ENCODE assay signal across 10 cellular contexts in genomic region chr21:38965910-38966504, GRCh38.
DNase-seq lines count a peak whose midpoint lies in the region; ATAC-seq, FAIRE-seq and TF ChIP-seq lines count a peak whose summit lies in the region.
"Had no signal": no experiment of that assay in that cellular context is flagged by ENCODE, and none has a peak within 500 bp of the region (broad histone marks: within the 10 kb centered on the region; RNA-seq: fewer than 3 reads in every experiment).

No MANE protein-coding gene starts in this region.

- TF ChIP-seq POLR2A in A549 (IDR thresholded peaks at IDR 0.05; ENCODE audit: low read length): no peak
- peak; percentile 65 to 89 for TF ChIP-seq POLR2A in HepG2 (IDR thresholded peaks at IDR 0.05; ENCODE audit: insufficient read depth in 1 of 2, low read depth in 2 of 2, low read length in 2 of 2)

- H3K9me3 Mint-ChIP-seq in stimulated activated effector memory CD8-positive, alpha-beta T cell treated with anti-CD3 and anti-CD28 coated beads, Interleukin-12 subunit alpha, Interleukin-12 subunit beta, amount 100 ng/mL, for 72 hours: no peaks in the 10 kb centered on the region
- peaks cover 14% of the 10 kb centered on the region for H3K9me3 Mint-ChIP-seq in T-helper 2 cell treated with Interferon-gamma antibody and Interleukin-4, amounts not matched to agents 5 μg/mL and 100 μg/mL, for 36 hours
- H3K9me3 Mint-ChIP-seq: activated naive CD4-positive, alpha-beta T cell treated with anti-CD3 and anti-CD28 coated beads, Interleukin-2, amount 50 U/mL, for 24 hours had no signal

- H3K4me1 Mint-ChIP-seq in stimulated activated effector memory CD8-positive, alpha-beta T cell treated with anti-CD3 and anti-CD28 coated beads, Interleukin-12 subunit alpha, Interleukin-12 subunit beta, amount 100 ng/mL, for 72 hours: no peaks in the 10 kb centered on the region
- peaks cover 12% of the 10 kb centered on the region for H3K4me1 Mint-ChIP-seq in T-helper 2 cell treated with Interferon-gamma antibody and Interleukin-4, amounts not matched to agents 5 μg/mL and 100 μg/mL, for 36 hours (ENCODE audit: low read depth)
- H3K4me1 Mint-ChIP-seq: activated naive CD4-positive, alpha-beta T cell treated with anti-CD3 and anti-CD28 coated beads, Interleukin-2, amount 50 U/mL, for 24 hours had no signal

- H3K9ac ChIP-seq in MM.1S (ENCODE audit: low read length): no peak overlapping the region
- peak overlapping the region; percentile 52 for H3K9ac ChIP-seq in HepG2 (ENCODE audit: insufficient read depth, low read depth, low read length)
- H3K9ac ChIP-seq: BLaER1 had no signal

- no peak overlapping the region for H3K4me3 Mint-ChIP-seq in stimulated activated effector memory CD8-positive, alpha-beta T cell treated with anti-CD3 and anti-CD28 coated beads, Interleukin-12 subunit alpha, Interleukin-12 subunit beta, amount 100 ng/mL, for 72 hours
- H3K4me3 Mint-ChIP-seq in T-helper 2 cell treated with Interferon-gamma antibody and Interleukin-4, amounts not matched to agents 5 μg/mL and 100 μg/mL, for 36 hours: no peak overlapping the region
- H3K4me3 Mint-ChIP-seq: activated naive CD4-positive, alpha-beta T cell treated with anti-CD3 and anti-CD28 coated beads, Interleukin-2, amount 50 U/mL, for 24 hours had no signal

- POLR2A ChIA-PET in A549 (lab: Yijun Ruan, JAX): no interaction called here
- POLR2A ChIA-PET in HepG2 (lab: Yijun Ruan, JAX): interaction anchor here (0.5 to 3.0 kb wide), 18 partner anchors 9 to 218 kb away, joined by 3 to 14 read pairs (median 4); partner anchors contain the start of gene PSMG1

- H3K4me1 ChIP-seq in A549: peaks cover 9% of the 10 kb centered on the region; the same call in 2 of the 3 replicates
- H3K4me1 ChIP-seq in MM.1S (ENCODE audit: low read length): no peaks in the 10 kb centered on the region
- H3K4me1 ChIP-seq in HepG2 (ENCODE audit: insufficient read depth, low read length): peaks cover 58% of the 10 kb centered on the region

- CTCF ChIA-PET in A549 (lab: Yijun Ruan, JAX): interaction anchor here (0.7 to 1.1 kb wide), 2 partner anchors 10 to 264 kb away, joined by 3 read pairs; no protein-coding TSS in a partner anchor
- CTCF ChIA-PET in HepG2 (lab: Yijun Ruan, JAX; ENCODE audit: low intra/inter-chr PET ratio, low total read pairs): no interaction called here

- intact Hi-C loops in HepG2 (cut with micrococcal nuclease; ENCODE audit: unreplicated experiment): loop anchor here (2.0 to 5.0 kb wide), 2 partner anchors 49 to 55 kb away; no protein-coding TSS in a partner anchor

- DNase-seq in A549 (ENCODE audit: low read depth in 1 of 2, low spot score in 1 of 2) (peak; percentile 43 to 60), MM.1S (peak; percentile 37), SK-N-DZ (ENCODE audit: low spot score) (peak; percentile 89), HepG2 (ENCODE audit: low spot score) (peak; percentile 94), NCI-H2081 treated with DMSO at 0.1 percent for 48 hours (lab: John Stamatoyannopoulos, UW) (no peak)
- no peak for DNase-seq in effector CD4-positive, alpha-beta T cell
- no peak for DNase-seq in stimulated activated effector memory CD8-positive, alpha-beta T cell treated with anti-CD3 and anti-CD28 coated beads, Interleukin-12 subunit alpha, Interleukin-12 subunit beta, amount 100 ng/mL, for 72 hours (ENCODE audit: low spot score in 2 of 2)
- no peak for DNase-seq in T-helper 2 cell treated with Interferon-gamma antibody and Interleukin-4, amounts not matched to agents 5 μg/mL and 100 μg/mL, for 36 hours (ENCODE audit: low spot score)

- H3K4me3 ChIP-seq in A549 (no peak overlapping the region), MM.1S (ENCODE audit: low read length) (peak overlapping the region; percentile 11; the same call in 1 of the 2 replicates), HepG2 (replicated peaks in 1 of 3; ENCODE audit: insufficient read depth in 1 of 3, low read depth in 2 of 3, low read length in 3 of 3) (peak overlapping the region; percentile 2 to 19 (median 14); a peak in 4 of 6 replicates)
- H3K4me3 ChIP-seq: BLaER1 had no signal

- in situ Hi-C loops in HepG2 (cut with HindIII; ENCODE audit: extremely low pct_ligation_motif_present, low pct_unique_long_range_greater_than_20kb): no loop called here

- ATAC-seq in A549 (peak; percentile 90), HepG2 (peak; percentile 97)
- no peak for ATAC-seq in stimulated activated effector memory CD8-positive, alpha-beta T cell treated with anti-CD3 and anti-CD28 coated beads, Interleukin-12 subunit alpha, Interleukin-12 subunit beta, amount 100 ng/mL, for 72 hours

- no peaks in the 10 kb centered on the region for H3K36me3 Mint-ChIP-seq in stimulated activated effector memory CD8-positive, alpha-beta T cell treated with anti-CD3 and anti-CD28 coated beads, Interleukin-12 subunit alpha, Interleukin-12 subunit beta, amount 100 ng/mL, for 72 hours
- H3K36me3 Mint-ChIP-seq in T-helper 2 cell treated with Interferon-gamma antibody and Interleukin-4, amounts not matched to agents 5 μg/mL and 100 μg/mL, for 36 hours (ENCODE audit: low read depth): peaks cover 14% of the 10 kb centered on the region
- H3K36me3 Mint-ChIP-seq: activated naive CD4-positive, alpha-beta T cell treated with anti-CD3 and anti-CD28 coated beads, Interleukin-2, amount 50 U/mL, for 24 hours had no signal

- H3K79me2 ChIP-seq in MM.1S (ENCODE audit: low read length) (no peaks in the 10 kb centered on the region), HepG2 (ENCODE audit: insufficient read depth, low read length) (no peaks in the 10 kb centered on the region)

- no peak for TF ChIP-seq EP300 in A549 (IDR thresholded peaks at IDR 0.05)
- peak in 1 of 2 experiments; percentile 82; a peak in 2 of 4 replicates for TF ChIP-seq EP300 in HepG2 (IDR thresholded peaks at IDR 0.05; ENCODE audit: low read depth in 2 of 2, low read length in 2 of 2)
- peak; percentile 46; the same call in 1 of the 2 replicates for TF ChIP-seq EP300 in HepG2 (CRISPR knock-in tag; IDR thresholded peaks at IDR 0.05; ENCODE audit: borderline replicate concordance)

- H4K20me1 ChIP-seq in MM.1S (ENCODE audit: insufficient read depth, low read length): no peaks in the 10 kb centered on the region
- no peaks in the 10 kb centered on the region for H4K20me1 ChIP-seq in HepG2 (ENCODE audit: insufficient read depth, low read length)
- H4K20me1 ChIP-seq: BLaER1 had no signal

- H3F3A ChIP-seq in MM.1S (ENCODE audit: insufficient read depth, low read length): no peaks in the 10 kb centered on the region

- H3K27ac Mint-ChIP-seq in stimulated activated effector memory CD8-positive, alpha-beta T cell treated with anti-CD3 and anti-CD28 coated beads, Interleukin-12 subunit alpha, Interleukin-12 subunit beta, amount 100 ng/mL, for 72 hours: no peak overlapping the region
- no peak overlapping the region for H3K27ac Mint-ChIP-seq in T-helper 2 cell treated with Interferon-gamma antibody and Interleukin-4, amounts not matched to agents 5 μg/mL and 100 μg/mL, for 36 hours
- H3K27ac Mint-ChIP-seq: activated naive CD4-positive, alpha-beta T cell treated with anti-CD3 and anti-CD28 coated beads, Interleukin-2, amount 50 U/mL, for 24 hours had no signal

- peak overlapping the region; percentile 35 to 68; a peak in 5 of 6 replicates for H3K27ac ChIP-seq in A549
- H3K27ac ChIP-seq in MM.1S (ENCODE audit: low read length): no peak overlapping the region
- peak overlapping the region; percentile 74 for H3K27ac ChIP-seq in HepG2 (ENCODE audit: extremely low read length, insufficient read depth, low read length)
- H3K27ac ChIP-seq: BLaER1 had no signal

- TF ChIP-seq RAD21 in A549 (conservative IDR thresholded peaks at IDR 0.05 in 1 of 2, IDR thresholded peaks at IDR 0.05 in 1 of 2) (no peak), HepG2 (CRISPR knock-in tag; IDR thresholded peaks at IDR 0.05) (no peak)

- FAIRE-seq in A549 (lab: Jason Lieb, UNC): no peak
- FAIRE-seq in HepG2 (lab: Jason Lieb, UNC): peak; percentile 90

- H3K36me3 ChIP-seq in MM.1S (replicated peaks; ENCODE audit: insufficient read depth, low read length): no peaks in the 10 kb centered on the region
- H3K36me3 ChIP-seq in HepG2 (replicated peaks in 1 of 2; ENCODE audit: control insufficient read depth in 1 of 2, insufficient read depth in 2 of 2, low read length in 2 of 2): no peaks in the 10 kb centered on the region
- H3K36me3 ChIP-seq: BLaER1 had no signal

- peak overlapping the region; percentile 45 for H3K4me2 ChIP-seq in A549
- H3K4me2 ChIP-seq in MM.1S (ENCODE audit: low read depth, low read length): peak overlapping the region; percentile 29; the same call in 1 of the 2 replicates
- peak overlapping the region; percentile 69 for H3K4me2 ChIP-seq in HepG2 (ENCODE audit: low read depth, low read length)
- H3K4me2 ChIP-seq: BLaER1 had no signal

- H3K27me3 Mint-ChIP-seq in T-helper 2 cell treated with Interferon-gamma antibody and Interleukin-4, amounts not matched to agents 5 μg/mL and 100 μg/mL, for 36 hours (ENCODE audit: low read depth): no peaks in the 10 kb centered on the region
- H3K27me3 Mint-ChIP-seq: activated naive CD4-positive, alpha-beta T cell treated with anti-CD3 and anti-CD28 coated beads, Interleukin-2, amount 50 U/mL, for 24 hours had no signal

- TSS peak; percentile 84 for BruUV-seq in HepG2 (replicated peaks; lab: Mats Ljungman, UMichigan)

- TF ChIP-seq CTCF in A549 (IDR thresholded peaks at IDR 0.05): no peak
- no peak for TF ChIP-seq CTCF in MM.1S (IDR thresholded peaks at IDR 0.05; ENCODE audit: low read length)
- peak; percentile 15; the same call in 1 of the 2 replicates for TF ChIP-seq CTCF in HepG2 (CRISPR knock-in tag; IDR thresholded peaks at IDR 0.05)

- no peaks in the 10 kb centered on the region for H3K27me3 ChIP-seq in MM.1S (replicated peaks; ENCODE audit: insufficient read depth, low read length)
- H3K27me3 ChIP-seq in HepG2 (ENCODE audit: control insufficient read depth in 1 of 2, insufficient read depth in 2 of 2, low read length in 2 of 2): no peaks in the 10 kb centered on the region
- H3K27me3 ChIP-seq: BLaER1 had no signal

- 50% methylated on average over 8 of the region's 16 CpGs for WGBS in A549 (ENCODE audit: missing lambda C conversion rate)
- 2% methylated on average over 15 of the region's 16 CpGs for WGBS in HepG2 (ENCODE audit: low lambda C conversion rate)

- H3K9me3 ChIP-seq in A549 (0 out of 3 replicates have a peak, but pooled peaks cover 6% of the 10 kb centered on the region), MM.1S (replicated peaks; ENCODE audit: insufficient read depth, low read length) (no peaks in the 10 kb centered on the region), HepG2 (ENCODE audit: low read length) (peaks cover 6% of the 10 kb centered on the region; the same call in 1 of the 2 replicates)

- H2AFZ ChIP-seq in MM.1S (ENCODE audit: low read length) (peak overlapping the region; percentile 40; the same call in 1 of the 2 replicates), HepG2 (ENCODE audit: low read length) (no peak overlapping the region)

- no peaks in the 10 kb centered on the region for H3K9me2 ChIP-seq in MM.1S (replicated peaks; ENCODE audit: insufficient read depth, low read length)

TF ChIP-seq in A549, 52 proteins besides CTCF, POLR2A, EP300 and RAD21 (continues in another document):
- no peak for TF ChIP-seq BHLHE40 (IDR thresholded peaks at IDR 0.05; ENCODE audit: low read depth, low read length)

Comparison
In these comparisons a context has a peak if more than half of its experiments do, and no peak if none do; other contexts are left out.
1. DNase-seq: peak in A549 (2 of 2), MM.1S (single experiment), SK-N-DZ (single experiment) and HepG2 (single experiment); none in effector CD4-positive, alpha-beta T cell (single experiment), NCI-H2081 treated with DMSO at 0.1 percent for 48 hours (single experiment), stimulated activated effector memory CD8-positive, alpha-beta T cell treated with anti-CD3 and anti-CD28 coated beads, Interleukin-12 subunit alpha, Interleukin-12 subunit beta, amount 100 ng/mL, for 72 hours (0 of 2) and T-helper 2 cell treated with Interferon-gamma antibody and Interleukin-4, amounts not matched to agents 5 μg/mL and 100 μg/mL, for 36 hours (single experiment).
2. Of the 38 proteins assayed by ChIP-seq in both HepG2 and A549: peak only in HepG2: BHLHE40, CEBPB, CTCF, EP300, FOSL2, HDAC2 and 5 more; only in A549: none; in both: MAX and USF2; in neither: 24; mixed calls (peak in some experiments, not most) for 1.
3. Peak in every context shown above with its lines, with median percentiles within 50 percentile points of each other: H3K4me2 ChIP-seq.